2 cellular contexts compared by ENCODE assay signal in genomic region chr5:154366353-154366752, GRCh38.
TF ChIP-seq lines count a peak whose summit lies in the region.

No MANE protein-coding gene starts in this region.

TF ChIP-seq in SK-N-SH, 30 proteins besides CTCF, POLR2A, EP300 and RAD21 (continued from another document):
- TF ChIP-seq PBX3 (IDR thresholded peaks at IDR 0.05) (no peak; the same call in 1 of the 2 replicates), TEAD4 (IDR thresholded peaks at IDR 0.05; ENCODE audit: borderline replicate concordance, insufficient read depth) (no peak), TCF12 (IDR thresholded peaks at IDR 0.05) (peak; percentile 73), MEF2A (IDR thresholded peaks at IDR 0.05; ENCODE audit: borderline replicate concordance, low read depth) (no peak), RXRA (IDR thresholded peaks at IDR 0.05; ENCODE audit: borderline replicate concordance, low read depth) (no peak), TAF1 (IDR thresholded peaks at IDR 0.05; ENCODE audit: borderline replicate concordance, low read depth, low read length) (no peak)

TF ChIP-seq in SK-N-SH treated with all-trans-retinoic acid at 6 μM for 48 hours, 23 proteins besides CTCF, POLR2A, EP300 and RAD21 (continued from another document):
- TF ChIP-seq, protein P1, sequence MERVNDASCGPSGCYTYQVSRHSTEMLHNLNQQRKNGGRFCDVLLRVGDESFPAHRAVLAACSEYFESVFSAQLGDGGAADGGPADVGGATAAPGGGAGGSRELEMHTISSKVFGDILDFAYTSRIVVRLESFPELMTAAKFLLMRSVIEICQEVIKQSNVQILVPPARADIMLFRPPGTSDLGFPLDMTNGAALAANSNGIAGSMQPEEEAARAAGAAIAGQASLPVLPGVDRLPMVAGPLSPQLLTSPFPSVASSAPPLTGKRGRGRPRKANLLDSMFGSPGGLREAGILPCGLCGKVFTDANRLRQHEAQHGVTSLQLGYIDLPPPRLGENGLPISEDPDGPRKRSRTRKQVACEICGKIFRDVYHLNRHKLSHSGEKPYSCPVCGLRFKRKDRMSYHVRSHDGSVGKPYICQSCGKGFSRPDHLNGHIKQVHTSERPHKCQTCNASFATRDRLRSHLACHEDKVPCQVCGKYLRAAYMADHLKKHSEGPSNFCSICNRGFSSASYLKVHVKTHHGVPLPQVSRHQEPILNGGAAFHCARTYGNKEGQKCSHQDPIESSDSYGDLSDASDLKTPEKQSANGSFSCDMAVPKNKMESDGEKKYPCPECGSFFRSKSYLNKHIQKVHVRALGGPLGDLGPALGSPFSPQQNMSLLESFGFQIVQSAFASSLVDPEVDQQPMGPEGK (CRISPR knock-in tag; IDR thresholded peaks at IDR 0.05; ENCODE audit: borderline replicate concordance), result no peak
- TF ChIP-seq RARB (CRISPR knock-in tag; IDR thresholded peaks at IDR 0.05) (no peak), OSR1 (CRISPR knock-in tag; IDR thresholded peaks at IDR 0.05) (no peak), GLIS3 (CRISPR knock-in tag; IDR thresholded peaks at IDR 0.05) (no peak), ZNF8 (CRISPR knock-in tag; IDR thresholded peaks at IDR 0.05) (no peak), TSHZ2 (CRISPR knock-in tag; IDR thresholded peaks at IDR 0.05) (no peak)
